In the genomic region with DNA sequence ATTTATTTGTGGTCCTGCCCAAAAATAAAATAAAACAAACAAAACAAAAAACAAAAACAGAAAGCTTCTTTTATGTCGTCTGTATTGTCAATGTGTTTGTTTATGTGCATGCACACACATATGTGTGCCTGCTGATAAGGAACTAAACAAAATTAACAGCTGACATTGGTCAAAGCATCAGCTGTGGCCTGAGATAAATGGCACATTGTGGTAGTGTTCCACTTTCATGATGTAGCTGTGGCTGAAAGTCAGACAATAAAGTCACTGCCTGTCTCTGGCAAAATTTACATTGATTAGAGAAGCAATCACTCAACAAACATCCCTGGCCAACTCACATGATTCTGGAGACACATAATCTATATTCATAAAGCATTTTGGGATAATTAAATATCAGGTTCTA, we compare ENCODE assay signal across 19 cellular contexts.
A peak's percentile ranks its signal among the peaks of the same experiment; 100 is the strongest.
DNase-seq lines count a peak whose midpoint lies in the region; ATAC-seq and TF ChIP-seq lines count a peak whose summit lies in the region.
"Had no signal": no experiment of that assay in that cellular context is flagged by ENCODE, and none has a peak within 500 bp of the region (broad histone marks: within the 10 kb centered on the region; RNA-seq: fewer than 3 reads in every experiment).

No MANE protein-coding gene starts in this region.

- H3K4me2 ChIP-seq in SK-N-SH (no peak overlapping the region), mesenchymal stem cell (ENCODE audit: low read length, poor library complexity, severe bottlenecking) (no peak overlapping the region)
- H3K4me2 ChIP-seq: A549; BLaER1 treated with 17β-estradiol and CSF1 and Interleukin-3, amounts not matched to agents 10 nM and 100 nM had no signal

- DNase-seq in SK-N-SH (no peak), RWPE2 (ENCODE audit: low spot score) (no peak), mesenchymal stem cell (no peak)
- DNase-seq in activated CD4-positive, alpha-beta T cell treated with anti-CD3 and anti-CD28 coated beads for 1 hour, result no peak
- DNase-seq: 8988T; ACHN; AML-193; BE2C; CD4-positive, alpha-beta T cell; CD8-positive, alpha-beta memory T cell; DMS53; DMS79 treated with DMSO at 0.1 percent for 48 hours; GF-D8; GOT3 had no signal

- TF ChIP-seq EP300 in SK-N-SH (IDR thresholded peaks at IDR 0.05; ENCODE audit: borderline replicate concordance in 1 of 2, low read depth in 1 of 2, low read length in 1 of 2), result no peak

- no peaks in the 10 kb centered on the region for H3K9me2 ChIP-seq in SK-N-SH

- WGBS in SK-N-SH (ENCODE audit: low lambda C conversion rate), result 67% methylated on average over 1 of the region's 1 CpG
- 72% methylated on average over 1 of the region's 1 CpG for WGBS in mesenchymal stem cell

- no peak overlapping the region for H3K23ac ChIP-seq in mesenchymal stem cell (ENCODE audit: low read length in 2 of 2)

- H3K4me3 ChIP-seq in SK-N-SH (ENCODE audit: low read depth in 2 of 2, low read length in 1 of 2), result no peak overlapping the region
- no peak overlapping the region for H3K4me3 ChIP-seq in RWPE2 (ENCODE audit: severe bottlenecking)
- H3K4me3 ChIP-seq in mesenchymal stem cell (ENCODE audit: insufficient read depth in 1 of 2, low read depth in 1 of 2, low read length in 2 of 2), result no peak overlapping the region
- H3K4me3 ChIP-seq: A549; BLaER1 treated with 17β-estradiol and CSF1 and Interleukin-3, amounts not matched to agents 10 nM and 100 nM; HAP-1 had no signal

- no peak overlapping the region for H2BK12ac ChIP-seq in mesenchymal stem cell (ENCODE audit: low read length in 2 of 2)

- H3F3A ChIP-seq in SK-N-SH (replicated peaks; ENCODE audit: insufficient read depth), result no peaks in the 10 kb centered on the region

- H2BK120ac ChIP-seq in mesenchymal stem cell (ENCODE audit: low read depth, low read length), result no peak overlapping the region

- H4K20me1 ChIP-seq in SK-N-SH (ENCODE audit: insufficient read depth), result no peaks in the 10 kb centered on the region
- H4K20me1 ChIP-seq: BLaER1 treated with 17β-estradiol and CSF1 and Interleukin-3, amounts not matched to agents 10 nM and 100 nM had no signal

- no peaks in the 10 kb centered on the region for H3K79me1 ChIP-seq in mesenchymal stem cell (replicated peaks; ENCODE audit: low read length, poor library complexity, severe bottlenecking)

- CTCF ChIA-PET in SK-N-SH (lab: Yijun Ruan, JAX), result interaction anchor here (0.6 to 1.4 kb wide), 3 partner anchors 13 to 154 kb away, joined by 3 to 4 read pairs (median 3); no protein-coding TSS in a partner anchor

- POLR2A ChIA-PET in SK-N-SH (lab: Yijun Ruan, JAX), result no interaction called here

- H4K91ac ChIP-seq in mesenchymal stem cell (ENCODE audit: low read length), result no peak overlapping the region

- no peak overlapping the region for H3K9ac ChIP-seq in SK-N-SH
- H3K9ac ChIP-seq in mesenchymal stem cell (ENCODE audit: low read length), result no peak overlapping the region
- H3K9ac ChIP-seq: BLaER1 treated with 17β-estradiol and CSF1 and Interleukin-3, amounts not matched to agents 10 nM and 100 nM had no signal

- H3K9me3 ChIP-seq in SK-N-SH (no peaks in the 10 kb centered on the region), RWPE2 (ENCODE audit: severe bottlenecking) (no peaks in the 10 kb centered on the region), mesenchymal stem cell (ENCODE audit: control insufficient read depth, low read length) (no peaks in the 10 kb centered on the region)
- H3K9me3 ChIP-seq: A549; BE2C; BLaER1 treated with 17β-estradiol and CSF1 and Interleukin-3, amounts not matched to agents 10 nM and 100 nM; HAP-1 had no signal

- ATAC-seq in SK-N-SH treated with all-trans-retinoic acid at 6 μM for 48 hours, result no peak
- no peak for ATAC-seq in RWPE2 (ENCODE audit: low read depth)
- ATAC-seq in HG03025 (IDR thresholded peaks at IDR 0.05; ENCODE audit: low FRiP score, unreplicated experiment), result no peak
- ATAC-seq: A549 had no signal

- peak overlapping the region in 1 of 2 experiments; percentile 31 for H3K14ac ChIP-seq in mesenchymal stem cell (ENCODE audit: low read length in 2 of 2)

- no peaks in the 10 kb centered on the region for H3K36me3 ChIP-seq in SK-N-SH (replicated peaks in 1 of 2; ENCODE audit: control insufficient read depth in 1 of 2, insufficient read depth in 2 of 2, low read length in 1 of 2)
- no peaks in the 10 kb centered on the region for H3K36me3 ChIP-seq in RWPE2 (ENCODE audit: low read depth)
- H3K36me3 ChIP-seq in mesenchymal stem cell (ENCODE audit: control insufficient read depth in 1 of 2, insufficient read depth in 2 of 2, low read depth in 1 of 2, low read length in 2 of 2), result no peaks in the 10 kb centered on the region
- H3K36me3 ChIP-seq: BE2C; BLaER1 treated with 17β-estradiol and CSF1 and Interleukin-3, amounts not matched to agents 10 nM and 100 nM; HAP-1 had no signal

- no peak overlapping the region for H2AK5ac ChIP-seq in mesenchymal stem cell (ENCODE audit: low read length, severe bottlenecking)

- no peak overlapping the region for H4K8ac ChIP-seq in mesenchymal stem cell (ENCODE audit: low read length)

- no peak overlapping the region for H3K18ac ChIP-seq in mesenchymal stem cell (ENCODE audit: low read depth in 1 of 2, low read length in 2 of 2)

- H2BK15ac ChIP-seq in mesenchymal stem cell (ENCODE audit: low read depth, poor library complexity, severe bottlenecking), result no peak overlapping the region

- H3K4ac ChIP-seq in mesenchymal stem cell (ENCODE audit: low read depth in 1 of 2, low read length in 2 of 2), result no peak overlapping the region

- H2BK5ac ChIP-seq in mesenchymal stem cell (ENCODE audit: low read depth, low read length, poor library complexity, severe bottlenecking), result no peak overlapping the region

- H3K27ac ChIP-seq in SK-N-SH (ENCODE audit: low read depth in 2 of 2, low read length in 1 of 2) (no peak overlapping the region), RWPE2 (ENCODE audit: poor library complexity, severe bottlenecking) (peak overlapping the region; percentile 76), mesenchymal stem cell (ENCODE audit: low read length, poor library complexity, severe bottlenecking) (no peak overlapping the region)
- H3K27ac ChIP-seq: A549; BLaER1 treated with 17β-estradiol and CSF1 and Interleukin-3, amounts not matched to agents 10 nM and 100 nM had no signal

- H3K27me3 ChIP-seq in SK-N-SH (ENCODE audit: insufficient read depth) (no peaks in the 10 kb centered on the region), RWPE2 (ENCODE audit: insufficient read depth, poor library complexity, severe bottlenecking) (no peaks in the 10 kb centered on the region), mesenchymal stem cell (ENCODE audit: control insufficient read depth in 1 of 2, insufficient read depth in 1 of 2, low read length in 2 of 2) (no peaks in the 10 kb centered on the region)
- H3K27me3 ChIP-seq: BE2C; BLaER1 treated with 17β-estradiol and CSF1 and Interleukin-3, amounts not matched to agents 10 nM and 100 nM had no signal

- TF ChIP-seq CTCF in SK-N-SH (IDR thresholded peaks at IDR 0.05), result no peak
- TF ChIP-seq CTCF in RWPE2 (IDR thresholded peaks at IDR 0.05; ENCODE audit: poor library complexity, severe bottlenecking), result no peak

- H3K4me1 ChIP-seq in SK-N-SH (ENCODE audit: control insufficient read depth in 1 of 2, insufficient read depth in 2 of 2, low read depth in 1 of 2, low read length in 1 of 2), result no peaks in the 10 kb centered on the region; a peak in 1 of 4 replicates
- peaks cover 32% of the 10 kb centered on the region for H3K4me1 ChIP-seq in RWPE2 (ENCODE audit: insufficient read depth, poor library complexity, severe bottlenecking)
- H3K4me1 ChIP-seq in mesenchymal stem cell (ENCODE audit: control insufficient read depth, insufficient read depth, low read depth, low read length), result no peaks in the 10 kb centered on the region
- H3K4me1 ChIP-seq: A549, BE2C, HAP-1 had no signal

- no peak for TF ChIP-seq RAD21 in SK-N-SH (IDR thresholded peaks at IDR 0.05; ENCODE audit: low read length)

- H2AFZ ChIP-seq in SK-N-SH (ENCODE audit: low read depth) (no peak overlapping the region), mesenchymal stem cell (ENCODE audit: low read depth, low read length) (peak overlapping the region; percentile 24)

- H3K79me2 ChIP-seq in SK-N-SH (ENCODE audit: insufficient read depth), result no peaks in the 10 kb centered on the region

TF ChIP-seq in SK-N-SH, 30 proteins besides CTCF, POLR2A, EP300 and RAD21:
- TF ChIP-seq, protein P1, sequence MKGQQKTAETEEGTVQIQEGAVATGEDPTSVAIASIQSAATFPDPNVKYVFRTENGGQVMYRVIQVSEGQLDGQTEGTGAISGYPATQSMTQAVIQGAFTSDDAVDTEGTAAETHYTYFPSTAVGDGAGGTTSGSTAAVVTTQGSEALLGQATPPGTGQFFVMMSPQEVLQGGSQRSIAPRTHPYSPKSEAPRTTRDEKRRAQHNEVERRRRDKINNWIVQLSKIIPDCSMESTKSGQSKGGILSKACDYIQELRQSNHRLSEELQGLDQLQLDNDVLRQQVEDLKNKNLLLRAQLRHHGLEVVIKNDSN (IDR thresholded peaks at IDR 0.05; ENCODE audit: borderline replicate concordance, low read depth), result no peak
- TF ChIP-seq NFIC (IDR thresholded peaks at IDR 0.05; ENCODE audit: borderline replicate concordance) (no peak), GATA2 (CRISPR knock-in tag; IDR thresholded peaks at IDR 0.05) (peak; percentile 27; the same call in 1 of the 2 replicates)

TF ChIP-seq in SK-N-SH treated with all-trans-retinoic acid at 6 μM for 48 hours, 23 proteins besides CTCF, POLR2A, EP300 and RAD21:
- TF ChIP-seq, protein P2, sequence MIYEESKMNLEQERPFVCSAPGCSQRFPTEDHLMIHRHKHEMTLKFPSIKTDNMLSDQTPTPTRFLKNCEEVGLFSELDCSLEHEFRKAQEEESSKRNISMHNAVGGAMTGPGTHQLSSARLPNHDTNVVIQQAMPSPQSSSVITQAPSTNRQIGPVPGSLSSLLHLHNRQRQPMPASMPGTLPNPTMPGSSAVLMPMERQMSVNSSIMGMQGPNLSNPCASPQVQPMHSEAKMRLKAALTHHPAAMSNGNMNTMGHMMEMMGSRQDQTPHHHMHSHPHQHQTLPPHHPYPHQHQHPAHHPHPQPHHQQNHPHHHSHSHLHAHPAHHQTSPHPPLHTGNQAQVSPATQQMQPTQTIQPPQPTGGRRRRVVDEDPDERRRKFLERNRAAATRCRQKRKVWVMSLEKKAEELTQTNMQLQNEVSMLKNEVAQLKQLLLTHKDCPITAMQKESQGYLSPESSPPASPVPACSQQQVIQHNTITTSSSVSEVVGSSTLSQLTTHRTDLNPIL (CRISPR knock-in tag; IDR thresholded peaks at IDR 0.05; ENCODE audit: low read depth), result no peak
